ENCODE assay signal across 22 cellular contexts in the genomic region with DNA sequence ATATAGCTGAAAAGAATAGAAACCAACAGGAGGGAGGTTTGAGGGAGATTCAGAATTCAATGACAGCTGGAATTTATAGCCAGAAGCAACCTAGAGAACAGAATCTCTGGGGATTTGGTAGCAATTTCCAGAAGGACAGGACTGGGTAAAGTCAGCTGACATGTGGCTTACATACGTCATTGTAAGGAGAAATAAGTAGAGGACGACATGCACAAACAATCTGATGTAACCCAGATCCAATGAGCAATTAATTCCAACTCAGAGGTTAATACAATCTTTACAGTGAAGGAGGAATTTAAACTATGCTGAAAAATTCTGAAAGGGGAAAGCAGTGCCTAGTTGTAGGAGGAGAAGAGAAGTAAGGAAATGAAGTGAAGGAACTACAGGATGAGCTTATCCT.
A peak's percentile ranks its signal among the peaks of the same experiment; 100 is the strongest.
DNase-seq lines count a peak whose midpoint lies in the region; ATAC-seq, FAIRE-seq and TF ChIP-seq lines count a peak whose summit lies in the region.
"Had no signal": no experiment of that assay in that cellular context is flagged by ENCODE, and none has a peak within 500 bp of the region (broad histone marks: within the 10 kb centered on the region; RNA-seq: fewer than 3 reads in every experiment).

No MANE protein-coding gene starts in this region.

- peaks cover 7% of the 10 kb centered on the region for H3F3A ChIP-seq in SK-N-SH (replicated peaks; ENCODE audit: insufficient read depth)

- DNase-seq in SK-N-SH, result no peak
- DNase-seq in astrocyte (ENCODE audit: low read depth), result no peak
- DNase-seq in fibroblast of villous mesenchyme (ENCODE audit: low read depth), result peak; percentile 42
- no peak for DNase-seq in type B pancreatic cell (ENCODE audit: extremely low spot score, unreplicated experiment)
- DNase-seq in activated CD4-positive, CD25-positive, alpha-beta regulatory T cell treated with anti-CD3 and anti-CD28 coated beads, Interleukin-2, amount 50 U/mL, for 72 hours, result no peak
- DNase-seq in RCC 7860 (ENCODE audit: low spot score), result no peak
- no peak for DNase-seq in activated CD8-positive, alpha-beta memory T cell treated with anti-CD3 and anti-CD28 coated beads, Interleukin-2, amount 10 ng/mL, durations not matched to agents 7 days and 5 days
- DNase-seq: 8988T; Calu3; CD4-positive, alpha-beta memory T cell; KBM-7; NCI-H1105 treated with DMSO at 0.1 percent for 48 hours; NCI-H1694; NCI-H2081 treated with DMSO at 0.1 percent for 48 hours; NCI-H2227 treated with DMSO at 0.1 percent for 48 hours; NCI-H510A treated with DMSO at 0.1 percent for 48 hours; NCI-H82; OCI-M1; SIG-M5 had no signal

- H3K27ac Mint-ChIP-seq in astrocyte (ENCODE audit: unreplicated experiment) (no peak overlapping the region), type B pancreatic cell (peak overlapping the region; percentile 57)
- H3K27ac Mint-ChIP-seq in activated CD8-positive, alpha-beta memory T cell treated with anti-CD3 and anti-CD28 coated beads, Interleukin-2, amount 10 ng/mL, durations not matched to agents 7 days and 5 days, result no peak overlapping the region
- H3K27ac Mint-ChIP-seq: GM23338 had no signal

- peaks cover 0 to 11% of the 10 kb centered on the region in 2 experiments; a peak in 2 of 4 replicates for H3K4me1 ChIP-seq in SK-N-SH (ENCODE audit: control insufficient read depth in 1 of 2, insufficient read depth in 2 of 2, low read depth in 1 of 2, low read length in 1 of 2)
- H3K4me1 ChIP-seq in astrocyte (ENCODE audit: insufficient read depth, low read length), result no peaks in the 10 kb centered on the region
- H3K4me1 ChIP-seq: BLaER1 had no signal

- no peak overlapping the region for H3K27ac ChIP-seq in SK-N-SH (ENCODE audit: low read depth in 2 of 2, low read length in 1 of 2)
- no peak overlapping the region for H3K27ac ChIP-seq in astrocyte (ENCODE audit: low read depth, low read length)
- H3K27ac ChIP-seq: BLaER1 had no signal

- H3K79me2 ChIP-seq in SK-N-SH (ENCODE audit: insufficient read depth), result no peaks in the 10 kb centered on the region
- H3K79me2 ChIP-seq in astrocyte (ENCODE audit: insufficient read depth, low read length), result no peaks in the 10 kb centered on the region

- CTCF ChIA-PET in SK-N-SH (lab: Yijun Ruan, JAX), result no interaction called here
- CTCF ChIA-PET in activated CD8-positive, alpha-beta memory T cell treated with anti-CD3 and anti-CD28 coated beads, Interleukin-2, amount 10 ng/mL, durations not matched to agents 7 days and 5 days (lab: Charles Lee), result no interaction called here

- no peak for ATAC-seq in SK-N-SH treated with all-trans-retinoic acid at 6 μM for 48 hours
- ATAC-seq in activated CD8-positive, alpha-beta memory T cell treated with anti-CD3 and anti-CD28 coated beads, Interleukin-2, amount 10 ng/mL, durations not matched to agents 7 days and 5 days, result no peak
- ATAC-seq: GM23338 had no signal

- H3K36me3 Mint-ChIP-seq in astrocyte (ENCODE audit: low read depth, unreplicated experiment) (no peaks in the 10 kb centered on the region), type B pancreatic cell (no peaks in the 10 kb centered on the region)
- H3K36me3 Mint-ChIP-seq in activated CD8-positive, alpha-beta memory T cell treated with anti-CD3 and anti-CD28 coated beads, Interleukin-2, amount 10 ng/mL, durations not matched to agents 7 days and 5 days, result peaks cover 1% of the 10 kb centered on the region

- no peak overlapping the region for H2AFZ ChIP-seq in SK-N-SH (ENCODE audit: low read depth)
- no peak overlapping the region for H2AFZ ChIP-seq in astrocyte (ENCODE audit: low read depth, low read length)
- H2AFZ ChIP-seq: GM23338 had no signal

- H3K36me3 ChIP-seq in SK-N-SH (replicated peaks in 1 of 2; ENCODE audit: control insufficient read depth in 1 of 2, insufficient read depth in 2 of 2, low read length in 1 of 2) (peaks cover 0 to 34% of the 10 kb centered on the region in 2 experiments), astrocyte (ENCODE audit: insufficient read depth, low read length) (no peaks in the 10 kb centered on the region)
- H3K36me3 ChIP-seq: BLaER1 had no signal

- H3K27me3 Mint-ChIP-seq in astrocyte (ENCODE audit: low read depth, unreplicated experiment), result no peaks in the 10 kb centered on the region
- H3K27me3 Mint-ChIP-seq in type B pancreatic cell, result no peaks in the 10 kb centered on the region
- no peaks in the 10 kb centered on the region for H3K27me3 Mint-ChIP-seq in activated CD8-positive, alpha-beta memory T cell treated with anti-CD3 and anti-CD28 coated beads, Interleukin-2, amount 10 ng/mL, durations not matched to agents 7 days and 5 days
- H3K27me3 Mint-ChIP-seq: CD4-positive, alpha-beta memory T cell had no signal

- H3K9me3 Mint-ChIP-seq in astrocyte (ENCODE audit: unreplicated experiment) (peaks cover 4% of the 10 kb centered on the region), type B pancreatic cell (peaks cover 6% of the 10 kb centered on the region)
- H3K9me3 Mint-ChIP-seq in activated CD8-positive, alpha-beta memory T cell treated with anti-CD3 and anti-CD28 coated beads, Interleukin-2, amount 10 ng/mL, durations not matched to agents 7 days and 5 days (ENCODE audit: low read depth), result peaks cover 3% of the 10 kb centered on the region

- 70% methylated on average over 2 of the region's 2 CpGs for WGBS in SK-N-SH (ENCODE audit: low lambda C conversion rate)

- no peaks in the 10 kb centered on the region for H3K9me2 ChIP-seq in SK-N-SH

- H3K4me3 Mint-ChIP-seq in astrocyte (ENCODE audit: unreplicated experiment) (no peak overlapping the region), type B pancreatic cell (no peak overlapping the region)
- H3K4me3 Mint-ChIP-seq in activated CD8-positive, alpha-beta memory T cell treated with anti-CD3 and anti-CD28 coated beads, Interleukin-2, amount 10 ng/mL, durations not matched to agents 7 days and 5 days, result no peak overlapping the region
- H3K4me3 Mint-ChIP-seq: CD4-positive, alpha-beta memory T cell; GM23338 had no signal

- TF ChIP-seq RAD21 in SK-N-SH (IDR thresholded peaks at IDR 0.05; ENCODE audit: low read length), result no peak

- no peak for TF ChIP-seq EP300 in SK-N-SH (IDR thresholded peaks at IDR 0.05; ENCODE audit: borderline replicate concordance in 1 of 2, low read depth in 1 of 2, low read length in 1 of 2)

- H3K9ac ChIP-seq in SK-N-SH (no peak overlapping the region), astrocyte (ENCODE audit: low read length) (no peak overlapping the region)
- H3K9ac ChIP-seq: BLaER1 had no signal

- POLR2A ChIA-PET in SK-N-SH (lab: Yijun Ruan, JAX), result no interaction called here

- FAIRE-seq in astrocyte (lab: Jason Lieb, UNC), result peak; percentile 47
- no peak for FAIRE-seq in RCC 7860 (lab: Jason Lieb, UNC)

- H4K20me1 ChIP-seq in SK-N-SH (ENCODE audit: insufficient read depth), result no peaks in the 10 kb centered on the region
- no peaks in the 10 kb centered on the region for H4K20me1 ChIP-seq in astrocyte (ENCODE audit: insufficient read depth, low read length)
- H4K20me1 ChIP-seq: BLaER1 had no signal

- H3K4me1 Mint-ChIP-seq in astrocyte (ENCODE audit: low read depth, unreplicated experiment) (peaks cover 4% of the 10 kb centered on the region), type B pancreatic cell (ENCODE audit: unreplicated experiment) (peaks cover 8% of the 10 kb centered on the region)
- no peaks in the 10 kb centered on the region for H3K4me1 Mint-ChIP-seq in activated CD8-positive, alpha-beta memory T cell treated with anti-CD3 and anti-CD28 coated beads, Interleukin-2, amount 10 ng/mL, durations not matched to agents 7 days and 5 days
- H3K4me1 Mint-ChIP-seq: CD4-positive, alpha-beta memory T cell had no signal

- H3K4me2 ChIP-seq in SK-N-SH (no peak overlapping the region), astrocyte (ENCODE audit: low read length) (no peak overlapping the region)
- H3K4me2 ChIP-seq: BLaER1, GM23338 had no signal

- TF ChIP-seq CTCF in SK-N-SH (IDR thresholded peaks at IDR 0.05), result no peak
- no peak for TF ChIP-seq CTCF in astrocyte (IDR thresholded peaks at IDR 0.05; ENCODE audit: insufficient read depth, low read depth, low read length)
- TF ChIP-seq CTCF in fibroblast of villous mesenchyme (IDR thresholded peaks at IDR 0.05; ENCODE audit: insufficient read depth, low read depth, low read length), result no peak
- no peak for TF ChIP-seq CTCF in type B pancreatic cell (conservative IDR thresholded peaks at IDR 0.05)

- H3K9me3 ChIP-seq in SK-N-SH, result no peaks in the 10 kb centered on the region; the same call in 1 of the 2 replicates
- H3K9me3 ChIP-seq in astrocyte (ENCODE audit: insufficient read depth, low read depth, low read length), result peaks cover 5% of the 10 kb centered on the region
- H3K9me3 ChIP-seq: BLaER1 had no signal

- no peak overlapping the region for H3K4me3 ChIP-seq in SK-N-SH (ENCODE audit: low read depth in 2 of 2, low read length in 1 of 2)
- no peak overlapping the region for H3K4me3 ChIP-seq in astrocyte (ENCODE audit: insufficient read depth, low read depth, low read length)
- no peak overlapping the region for H3K4me3 ChIP-seq in fibroblast of villous mesenchyme (ENCODE audit: low read depth, low read length)
- H3K4me3 ChIP-seq: BLaER1, GM23338 had no signal

- H3K27me3 ChIP-seq in SK-N-SH (ENCODE audit: insufficient read depth) (no peaks in the 10 kb centered on the region), astrocyte (ENCODE audit: insufficient read depth, low read length) (no peaks in the 10 kb centered on the region)
- H3K27me3 ChIP-seq: BLaER1 had no signal

TF ChIP-seq in SK-N-SH treated with all-trans-retinoic acid at 6 μM for 48 hours, 23 proteins besides CTCF, POLR2A, EP300 and RAD21:
- no peak for TF ChIP-seq SNAI2 (CRISPR knock-in tag; IDR thresholded peaks at IDR 0.05)
- no peak for TF ChIP-seq ZNF70 (CRISPR knock-in tag; IDR thresholded peaks at IDR 0.05)
- TF ChIP-seq TOX (CRISPR knock-in tag; IDR thresholded peaks at IDR 0.05; ENCODE audit: borderline replicate concordance), result no peak
- no peak; the same call in 1 of the 2 replicates for TF ChIP-seq ESRRG (CRISPR knock-in tag; IDR thresholded peaks at IDR 0.05)
- peak; percentile 82 for TF ChIP-seq ISL1 (CRISPR knock-in tag; IDR thresholded peaks at IDR 0.05)
- no peak for TF ChIP-seq ZNF8 (CRISPR knock-in tag; IDR thresholded peaks at IDR 0.05)
- TF ChIP-seq TCF4 (CRISPR knock-in tag; IDR thresholded peaks at IDR 0.05; ENCODE audit: borderline replicate concordance), result no peak
- no peak for TF ChIP-seq BACH2 (CRISPR knock-in tag; IDR thresholded peaks at IDR 0.05; ENCODE audit: borderline replicate concordance)

TF ChIP-seq in SK-N-SH, 30 proteins besides CTCF, POLR2A, EP300 and RAD21 (continues in another document):
- TF ChIP-seq, protein P1, sequence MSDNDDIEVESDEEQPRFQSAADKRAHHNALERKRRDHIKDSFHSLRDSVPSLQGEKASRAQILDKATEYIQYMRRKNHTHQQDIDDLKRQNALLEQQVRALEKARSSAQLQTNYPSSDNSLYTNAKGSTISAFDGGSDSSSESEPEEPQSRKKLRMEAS (IDR thresholded peaks at IDR 0.05; ENCODE audit: low read depth), result no peak
- TF ChIP-seq RFX5 (IDR thresholded peaks at IDR 0.05; ENCODE audit: low read length) (no peak), SMC3 (IDR thresholded peaks at IDR 0.05; ENCODE audit: low read depth, low read length) (no peak)
